In the genomic region with DNA sequence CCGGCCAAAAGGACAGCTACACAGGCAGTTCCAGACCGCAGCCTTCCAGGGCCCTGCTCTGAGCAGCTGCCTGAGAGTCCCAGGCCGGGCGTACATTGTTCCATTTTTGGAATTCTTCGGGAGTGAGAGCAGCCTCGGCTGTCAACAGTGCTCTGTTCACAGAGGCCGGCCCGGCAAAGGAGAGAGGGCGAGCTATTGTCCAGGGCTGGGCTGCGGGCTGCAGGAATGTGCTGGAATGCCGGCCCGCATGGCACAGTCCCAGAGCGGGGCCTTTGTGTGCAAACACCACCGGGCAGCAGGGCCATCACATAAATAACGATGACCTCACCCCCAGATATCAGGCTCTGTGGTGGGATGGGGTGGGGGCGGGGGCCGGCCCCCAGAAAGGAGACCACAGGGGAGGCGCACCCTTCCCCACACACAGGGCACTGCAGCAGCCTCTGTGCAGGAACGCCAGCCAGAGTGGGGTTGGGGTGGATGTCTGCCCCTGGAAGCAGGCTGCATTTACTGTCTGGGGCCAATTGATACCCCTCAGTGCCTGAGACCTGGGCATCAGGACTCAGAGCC, we compare ENCODE assay signal across 9 cellular contexts. TPM values are rescaled to one million over a fixed set of nuclear protein-coding genes. Genes with fewer than 3 reads are reported as not detected.
DNase-seq lines count a peak whose midpoint lies in the region; TF ChIP-seq lines count a peak whose summit lies in the region.
"Had no signal": no experiment of that assay in that cellular context is flagged by ENCODE, and none has a peak within 500 bp of the region (broad histone marks: within the 10 kb centered on the region; RNA-seq: fewer than 3 reads in every experiment).

No MANE protein-coding gene starts in this region.

- peaks cover 27% of the 10 kb centered on the region for H3K4me1 Mint-ChIP-seq in endothelial cell (ENCODE audit: unreplicated experiment)

- H3K4me3 Mint-ChIP-seq in endothelial cell (ENCODE audit: unreplicated experiment) = no peak overlapping the region

- H2AFZ ChIP-seq in Karpas-422 (ENCODE audit: low read length) = no peak overlapping the region

- no peaks in the 10 kb centered on the region for H4K20me1 ChIP-seq in Karpas-422 (ENCODE audit: insufficient read depth, low read depth, low read length)

- no peaks in the 10 kb centered on the region for H3K4me1 ChIP-seq in Karpas-422 (ENCODE audit: low read length)

- H3K27ac ChIP-seq in Karpas-422 (ENCODE audit: low read length) = no peak overlapping the region

- H3K4me3 ChIP-seq in MG63 = no peak overlapping the region
- no peak overlapping the region for H3K4me3 ChIP-seq in Karpas-422 (ENCODE audit: low read length)

- H3K27me3 ChIP-seq in MG63 (no peaks in the 10 kb centered on the region), Karpas-422 (ENCODE audit: low read length) (no peaks in the 10 kb centered on the region)

- no peak for TF ChIP-seq CTCF in endothelial cell (IDR thresholded peaks at IDR 0.05; ENCODE audit: unreplicated experiment)

- H3K4me2 ChIP-seq in Karpas-422 (ENCODE audit: low read depth, low read length, poor library complexity, severe bottlenecking) = no peak overlapping the region

- H3K9ac ChIP-seq in Karpas-422 (ENCODE audit: low read length) = no peak overlapping the region

- H3K79me2 ChIP-seq in Karpas-422 (ENCODE audit: low read length) = no peaks in the 10 kb centered on the region

- no peaks in the 10 kb centered on the region for H3K9me3 ChIP-seq in MG63
- H3K9me3 ChIP-seq in Karpas-422 (ENCODE audit: low read length) = no peaks in the 10 kb centered on the region

- DNase-seq in MG63 = peak; percentile 98
- peak; percentile 68 for DNase-seq in endothelial cell (ENCODE audit: low spot score)
- peak; percentile 77 for DNase-seq in medulla oblongata (ENCODE audit: extremely low spot score)
- DNase-seq in ureter (ENCODE audit: low spot score) = peak; percentile 80
- no peak for DNase-seq in NCI-H345 (lab: John Stamatoyannopoulos, UW)
- no peak for DNase-seq in stimulated activated CD4-positive, alpha-beta T cell treated with anti-CD3 and anti-CD28 coated beads, Interleukin-4, amount 100 ng/mL, for 4 hours
- no peak for DNase-seq in Karpas-422
- DNase-seq in G401 (ENCODE audit: low spot score) = no peak

- no peak overlapping the region for H3K27ac Mint-ChIP-seq in endothelial cell (ENCODE audit: unreplicated experiment)

- no peaks in the 10 kb centered on the region for H3K36me3 Mint-ChIP-seq in endothelial cell (ENCODE audit: low read depth, unreplicated experiment)

- in situ Hi-C loops in G401 (cut with HindIII; ENCODE audit: low sequenced_read_pairs) = no loop called here

- no peaks in the 10 kb centered on the region for H3K9me2 ChIP-seq in Karpas-422 (replicated peaks; ENCODE audit: insufficient read depth, low read length)

- no peaks in the 10 kb centered on the region for H3K9me3 Mint-ChIP-seq in endothelial cell (ENCODE audit: unreplicated experiment)

- H3K36me3 ChIP-seq in MG63 (no peaks in the 10 kb centered on the region), Karpas-422 (ENCODE audit: insufficient read depth, low read length) (no peaks in the 10 kb centered on the region)

- peaks cover 6% of the 10 kb centered on the region for H3K27me3 Mint-ChIP-seq in endothelial cell (ENCODE audit: unreplicated experiment)

RNA-seq across cellular contexts. Expression of a gene that starts 15.8 kb away (rescaled TPM):
- not detected in 2 replicates for total RNA-seq in MG63 (2014; rRNA removed; shearing (Covaris generic); ENCODE audit: low replicate concordance)
- total RNA-seq in endothelial cell (ENCODE audit: unreplicated experiment) (not detected), ureter (not detected)
- total RNA-seq in Karpas-422 (2014; rRNA removed; shearing (Covaris generic); ENCODE audit: low replicate concordance) = not detected in 2 replicates
- total RNA-seq in G401 (2014; rRNA removed; shearing (Covaris generic)) = not detected in 2 replicates
- total RNA-seq: lower leg skin had no signal

Comparison
In these comparisons a context has a peak if more than half of its experiments do, and no peak if none do; other contexts are left out.
1. DNase-seq: peak in MG63 (single experiment), endothelial cell (single experiment), medulla oblongata (single experiment) and ureter (single experiment); none in NCI-H345 (single experiment), stimulated activated CD4-positive, alpha-beta T cell treated with anti-CD3 and anti-CD28 coated beads, Interleukin-4, amount 100 ng/mL, for 4 hours (0 of 2), Karpas-422 (single experiment) and G401 (single experiment).